ENCODE assay signal across 31 cellular contexts in genomic region chr6:38524436-38525145, GRCh38.
DNase-seq lines count a peak whose midpoint lies in the region; ATAC-seq and TF ChIP-seq lines count a peak whose summit lies in the region.
"Had no signal": no experiment of that assay in that cellular context is flagged by ENCODE, and none has a peak within 500 bp of the region (broad histone marks: within the 10 kb centered on the region; RNA-seq: fewer than 3 reads in every experiment).

No MANE protein-coding gene starts in this region.

- H2AFZ ChIP-seq in IMR-90 (replicated peaks; ENCODE audit: low read length, poor library complexity): no peak overlapping the region

- H3K27me3 ChIP-seq in IMR-90 (ENCODE audit: control insufficient read depth, insufficient read depth, low read length) (no peaks in the 10 kb centered on the region), brain microvascular endothelial cell (replicated peaks) (no peaks in the 10 kb centered on the region)
- H3K27me3 ChIP-seq: ascending aorta, esophagus squamous epithelium, left lung, right atrium auricular region, tibial artery had no signal

- no peak overlapping the region for H2BK20ac ChIP-seq in IMR-90 (ENCODE audit: low read depth, low read length)

- TF ChIP-seq POLR2A in IMR-90 (IDR thresholded peaks at IDR 0.05; ENCODE audit: low read depth, low read length): no peak

- no peak overlapping the region for H2AK5ac ChIP-seq in IMR-90 (ENCODE audit: low read depth, low read length)

- TF ChIP-seq RAD21 in IMR-90 (IDR thresholded peaks at IDR 0.05; ENCODE audit: low read length): no peak

- intact Hi-C loops in IMR-90 (cut with micrococcal nuclease): no loop called here

- H3K27ac ChIP-seq in IMR-90 (ENCODE audit: insufficient read depth, low read length): no peak overlapping the region
- no peak overlapping the region for H3K27ac ChIP-seq in brain microvascular endothelial cell
- H3K27ac ChIP-seq: ascending aorta, esophagus squamous epithelium, HL-60, left lung, right atrium auricular region, tibial artery had no signal

- H3K56ac ChIP-seq in IMR-90 (ENCODE audit: extremely low read depth, insufficient read depth, low read length): no peak overlapping the region

- H2BK120ac ChIP-seq in IMR-90 (ENCODE audit: low read depth, low read length): no peak overlapping the region

- no peak overlapping the region for H3K14ac ChIP-seq in IMR-90 (replicated peaks; ENCODE audit: low read depth, low read length)

- H3K4me2 ChIP-seq in IMR-90 (ENCODE audit: low read depth, low read length): no peak overlapping the region; the same call in 1 of the 2 replicates

- H3K9me1 ChIP-seq in IMR-90 (ENCODE audit: insufficient read depth, low read length): no peaks in the 10 kb centered on the region

- H3K27ac Mint-ChIP-seq in activated CD8-positive, alpha-beta memory T cell treated with anti-CD3 and anti-CD28 coated beads, Interleukin-2, amount 10 ng/mL, durations not matched to agents 7 days and 5 days: no peak overlapping the region
- H3K27ac Mint-ChIP-seq: activated CD4-positive, alpha-beta T cell treated with anti-CD3 and anti-CD28 coated beads, Interleukin-2, amount 10 ng/mL, durations not matched to agents 24 days and 14 days; activated naive CD8-positive, alpha-beta T cell treated with anti-CD3 and anti-CD28 coated beads, Interleukin-2, amount 10 ng/mL, durations not matched to agents 7 days and 5 days; dendritic cell treated with granulocyte-macrophage colony-stimulating factor and Interleukin-4, amounts not matched to agents 40 ng/mL and 50 ng/mL, for 4 days had no signal

- no CpG with 5 or more reads among the region's 3 CpGs for WGBS in IMR-90 (ENCODE audit: extremely low coverage in 2 of 2, insufficient read length in 1 of 2), 2 experiments

- DNase-seq in CMK (ENCODE audit: low read depth) (peak; percentile 30), IMR-90 (peak; percentile 52), brain microvascular endothelial cell (peak; percentile 29), fibroblast of the aortic adventitia (ENCODE audit: low read depth) (peak; percentile 38), SKM-1 (lab: John Stamatoyannopoulos, UW; ENCODE audit: unreplicated experiment) (no peak)
- no peak for DNase-seq in activated CD8-positive, alpha-beta memory T cell treated with anti-CD3 and anti-CD28 coated beads, Interleukin-2, amount 10 ng/mL, durations not matched to agents 7 days and 5 days
- DNase-seq: activated CD4-positive, alpha-beta T cell treated with anti-CD3 and anti-CD28 coated beads, Interleukin-2, amount 10 ng/mL, durations not matched to agents 24 days and 14 days; activated effector memory CD4-positive, alpha-beta T cell treated with anti-CD3 and anti-CD28 coated beads, Interleukin-2, amount 50 U/mL, for 16 hours; activated naive CD8-positive, alpha-beta T cell treated with anti-CD3 and anti-CD28 coated beads, Interleukin-2, amount 10 ng/mL, durations not matched to agents 7 days and 5 days; activated T-cell treated with anti-CD3 and anti-CD28 coated beads, Interleukin-2, amount 50 U/mL, for 1 hour; central memory CD4-positive, alpha-beta T cell; DMS79 treated with DMSO at 0.1 percent for 48 hours; esophagus squamous epithelium; left lung; mesenchymal stem cell; NCI-H1436 treated with DMSO at 0.1 percent for 48 hours; NCI-H2107; NCI-H446; NCI-H748 treated with DMSO at 0.1 percent for 48 hours; posterior cingulate gyrus; stimulated activated CD4-positive, alpha-beta T cell treated with anti-CD3 and anti-CD28 coated beads, Interleukin-1b, Interleukin-23, amount 100 ng/mL, for 48 hours; stimulated activated CD8-positive, alpha-beta memory T cell treated with anti-CD3 and anti-CD28 coated beads, Interleukin-4, amount 100 ng/mL, for 48 hours; T1000; tibial artery had no signal

- H2AK9ac ChIP-seq in IMR-90 (replicated peaks; ENCODE audit: low read depth, low read length, poor library complexity): no peak overlapping the region

- POLR2A ChIA-PET in IMR-90 (lab: Charles Lee; ENCODE audit: unreplicated experiment): no interaction called here

- H4K91ac ChIP-seq in IMR-90 (ENCODE audit: insufficient read depth, low read depth, low read length): no peak overlapping the region

- no peak overlapping the region for H2BK15ac ChIP-seq in IMR-90 (ENCODE audit: low read depth, low read length)

- no peak overlapping the region for H4K8ac ChIP-seq in IMR-90 (ENCODE audit: low read depth in 2 of 2, low read length in 2 of 2)

- peaks cover 9% of the 10 kb centered on the region for H3K9me3 Mint-ChIP-seq in activated CD8-positive, alpha-beta memory T cell treated with anti-CD3 and anti-CD28 coated beads, Interleukin-2, amount 10 ng/mL, durations not matched to agents 7 days and 5 days (ENCODE audit: low read depth)

- no peak overlapping the region for H3K23ac ChIP-seq in IMR-90 (ENCODE audit: low read depth, low read length)

- H3K4me1 ChIP-seq in IMR-90 (ENCODE audit: control insufficient read depth, insufficient read depth, low read length): peaks cover 5% of the 10 kb centered on the region
- H3K4me1 ChIP-seq: ascending aorta, esophagus squamous epithelium, left lung, right atrium auricular region had no signal

- H3K27me3 Mint-ChIP-seq in activated CD8-positive, alpha-beta memory T cell treated with anti-CD3 and anti-CD28 coated beads, Interleukin-2, amount 10 ng/mL, durations not matched to agents 7 days and 5 days: no peaks in the 10 kb centered on the region
- H3K27me3 Mint-ChIP-seq: activated CD4-positive, alpha-beta T cell treated with anti-CD3 and anti-CD28 coated beads, Interleukin-2, amount 10 ng/mL, durations not matched to agents 24 days and 14 days; activated naive CD8-positive, alpha-beta T cell treated with anti-CD3 and anti-CD28 coated beads, Interleukin-2, amount 10 ng/mL, durations not matched to agents 7 days and 5 days; dendritic cell treated with granulocyte-macrophage colony-stimulating factor and Interleukin-4, amounts not matched to agents 40 ng/mL and 50 ng/mL, for 4 days had no signal

- H2BK5ac ChIP-seq in IMR-90 (ENCODE audit: low read depth, low read length, poor library complexity, severe bottlenecking): no peak overlapping the region

- no peak overlapping the region for H3K9ac ChIP-seq in IMR-90 (ENCODE audit: low read depth, low read length)

- peaks cover 2% of the 10 kb centered on the region; the same call in 1 of the 2 replicates for H3K9me3 ChIP-seq in IMR-90 (ENCODE audit: control insufficient read depth, insufficient read depth, low read length)
- H3K9me3 ChIP-seq: right atrium auricular region, tibial artery had no signal

- no peaks in the 10 kb centered on the region for H3K4me1 Mint-ChIP-seq in activated CD8-positive, alpha-beta memory T cell treated with anti-CD3 and anti-CD28 coated beads, Interleukin-2, amount 10 ng/mL, durations not matched to agents 7 days and 5 days

- H3K4me3 ChIP-seq in IMR-90 (ENCODE audit: insufficient read depth, low read depth, low read length) (no peak overlapping the region), brain microvascular endothelial cell (ENCODE audit: low read depth, low read length) (no peak overlapping the region), fibroblast of the aortic adventitia (ENCODE audit: low read depth, low read length) (no peak overlapping the region)
- H3K4me3 ChIP-seq: ascending aorta, esophagus squamous epithelium, left lung, right atrium auricular region, tibial artery had no signal

- CTCF ChIA-PET in IMR-90 (lab: Yijun Ruan, JAX): no interaction called here
- CTCF ChIA-PET in activated CD8-positive, alpha-beta memory T cell treated with anti-CD3 and anti-CD28 coated beads, Interleukin-2, amount 10 ng/mL, durations not matched to agents 7 days and 5 days (lab: Charles Lee): no interaction called here

- in situ Hi-C loops in IMR-90 (cut with MboI; ENCODE audit: low sequenced_read_pairs): no loop called here
- in situ Hi-C loops in brain microvascular endothelial cell (cut with HindIII; ENCODE audit: low pct_ligation_motif_present, low sequenced_read_pairs): no loop called here

- TF ChIP-seq CTCF in IMR-90 (conservative IDR thresholded peaks at IDR 0.05; ENCODE audit: low read depth, low read length): no peak
- no peak for TF ChIP-seq CTCF in brain microvascular endothelial cell (IDR thresholded peaks at IDR 0.05; ENCODE audit: low read depth, low read length, missing control alignments)
- TF ChIP-seq CTCF in fibroblast of the aortic adventitia (IDR thresholded peaks at IDR 0.05; ENCODE audit: insufficient read depth, low read length): no peak

- no peak overlapping the region for H3K4ac ChIP-seq in IMR-90 (ENCODE audit: low read depth, low read length)

- no TSS peak for BruUV-seq in IMR-90 (replicated peaks; lab: Mats Ljungman, UMichigan)

- no peak overlapping the region for H3K18ac ChIP-seq in IMR-90 (ENCODE audit: low read depth, low read length)

- H4K20me1 ChIP-seq in IMR-90 (ENCODE audit: insufficient read depth, low read length): no peaks in the 10 kb centered on the region

- dilution Hi-C loops in IMR-90 (cut with HindIII; ENCODE audit: low sequenced_read_pairs, unreplicated experiment): no loop called here

- H3K4me3 Mint-ChIP-seq in activated CD8-positive, alpha-beta memory T cell treated with anti-CD3 and anti-CD28 coated beads, Interleukin-2, amount 10 ng/mL, durations not matched to agents 7 days and 5 days: no peak overlapping the region
- H3K4me3 Mint-ChIP-seq: activated CD4-positive, alpha-beta T cell treated with anti-CD3 and anti-CD28 coated beads, Interleukin-2, amount 10 ng/mL, durations not matched to agents 24 days and 14 days; activated naive CD8-positive, alpha-beta T cell treated with anti-CD3 and anti-CD28 coated beads, Interleukin-2, amount 10 ng/mL, durations not matched to agents 7 days and 5 days; dendritic cell treated with granulocyte-macrophage colony-stimulating factor and Interleukin-4, amounts not matched to agents 40 ng/mL and 50 ng/mL, for 4 days; neural crest cell had no signal

- H3K36me3 ChIP-seq in IMR-90 (ENCODE audit: control insufficient read depth, insufficient read depth, low read length): 0 out of 2 replicates have a peak, but pooled peaks cover 2% of the 10 kb centered on the region
- H3K36me3 ChIP-seq in brain microvascular endothelial cell (replicated peaks): no peaks in the 10 kb centered on the region
- H3K36me3 ChIP-seq: right atrium auricular region had no signal

- peak; percentile 80 for ATAC-seq in IMR-90 (ENCODE audit: low read depth)
- no peak for ATAC-seq in GM18858 (IDR thresholded peaks at IDR 0.05; ENCODE audit: unreplicated experiment)
- ATAC-seq in activated CD8-positive, alpha-beta memory T cell treated with anti-CD3 and anti-CD28 coated beads, Interleukin-2, amount 10 ng/mL, durations not matched to agents 7 days and 5 days: no peak
- ATAC-seq in HG03469 (IDR thresholded peaks at IDR 0.05; ENCODE audit: unreplicated experiment): no peak
- ATAC-seq: left lung had no signal

- H3K79me1 ChIP-seq in IMR-90 (ENCODE audit: low read depth in 1 of 2, low read length in 2 of 2): no peaks in the 10 kb centered on the region

- peaks cover 24% of the 10 kb centered on the region for H3K36me3 Mint-ChIP-seq in activated CD8-positive, alpha-beta memory T cell treated with anti-CD3 and anti-CD28 coated beads, Interleukin-2, amount 10 ng/mL, durations not matched to agents 7 days and 5 days

- H4K5ac ChIP-seq in IMR-90 (ENCODE audit: low read depth, low read length): no peak overlapping the region

TF ChIP-seq in IMR-90, 13 proteins besides CTCF, POLR2A, EP300 and RAD21 (continues in another document):
- TF ChIP-seq FOS (IDR thresholded peaks at IDR 0.05; ENCODE audit: low read depth, low read length) (peak; percentile 60; the same call in 1 of the 2 replicates), MXI1 (IDR thresholded peaks at IDR 0.05; ENCODE audit: borderline replicate concordance, low read depth, low read length) (no peak)

Comparison
In these comparisons a context has a peak if more than half of its experiments do, and no peak if none do; other contexts are left out.
1. DNase-seq: peak in CMK (single experiment), IMR-90 (single experiment), brain microvascular endothelial cell (single experiment) and fibroblast of the aortic adventitia (single experiment); none in activated CD8-positive, alpha-beta memory T cell treated with anti-CD3 and anti-CD28 coated beads, Interleukin-2, amount 10 ng/mL, durations not matched to agents 7 days and 5 days (single experiment) and SKM-1 (single experiment).